In the genomic region with DNA sequence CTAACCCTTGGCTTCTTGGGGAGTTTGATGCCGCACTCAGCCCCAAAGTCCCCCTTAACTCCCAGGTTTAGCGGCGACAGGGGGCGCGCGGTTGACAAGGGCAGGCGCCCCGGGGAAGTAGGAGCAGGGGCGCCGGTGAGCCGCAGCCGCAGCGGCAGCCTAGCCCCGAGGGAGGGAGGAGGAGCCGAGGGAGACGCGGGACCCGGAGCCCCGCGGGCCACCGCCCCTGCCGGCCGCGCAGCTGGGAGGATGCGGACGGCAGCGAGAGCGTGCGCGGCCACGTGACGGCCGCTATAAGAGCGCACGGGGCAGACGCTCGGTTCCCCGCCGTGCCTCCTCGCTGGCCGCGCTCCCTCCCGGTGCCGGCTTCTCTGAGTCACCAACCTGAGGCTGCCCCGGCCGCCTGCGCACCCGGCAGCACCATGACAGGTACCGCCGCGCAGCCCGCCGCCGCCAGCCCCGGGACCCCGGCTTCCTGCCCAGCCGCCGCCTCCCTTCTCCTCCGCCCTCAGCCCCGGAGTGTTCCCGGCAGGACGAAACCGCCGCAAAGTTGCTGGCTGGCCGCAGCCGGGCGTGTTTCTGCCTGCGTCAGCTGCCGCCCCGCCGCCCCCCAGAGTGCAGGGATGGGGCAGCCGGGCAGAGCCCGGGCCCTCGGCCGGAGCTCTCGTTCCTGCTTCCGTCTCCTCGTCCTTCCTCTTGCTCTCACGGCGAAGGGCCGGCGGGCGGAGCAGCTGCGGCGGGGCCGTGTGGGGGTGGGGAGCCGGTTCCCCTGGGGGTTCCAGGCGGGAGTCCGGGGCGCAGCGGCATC, we compare ENCODE assay signal across 8 cellular contexts. TPM values are rescaled to one million over a fixed set of nuclear protein-coding genes. Genes with fewer than 3 reads are reported as not detected.
A peak's percentile ranks its signal among the peaks of the same experiment; 100 is the strongest.
DNase-seq lines count a peak whose midpoint lies in the region; ATAC-seq and TF ChIP-seq lines count a peak whose summit lies in the region.

A gene (plus strand): TSS at position 322 of the 808 bp plus-strand sequence. CDS start 101 bp downstream, at position 423.

- peak within 1 kb of the TSS; percentile 65 for H3K4me3 ChIP-seq in fibroblast of mammary gland (ENCODE audit: control insufficient read depth, low read depth, low read length)

- POLR2A ChIA-PET in naive thymus-derived CD8-positive, alpha-beta T cell (lab: Charles Lee), result interaction anchor here (0.6 to 2.9 kb wide), 9 partner anchors 10 to 287 kb away, joined by 3 to 11 read pairs (median 3); a partner anchor contains a TSS

- no peaks in the 10 kb centered on the region for H3K9me3 Mint-ChIP-seq in naive thymus-derived CD8-positive, alpha-beta T cell

- TF ChIP-seq CTCF in fibroblast of mammary gland (conservative IDR thresholded peaks at IDR 0.05; ENCODE audit: control insufficient read depth, insufficient read depth, low read depth, low read length), result no peak

- H3K36me3 Mint-ChIP-seq in naive thymus-derived CD8-positive, alpha-beta T cell, result peaks cover 0 to 16% (median 7%) of the 10 kb centered on the region in 3 donors

- H3K4me1 Mint-ChIP-seq in naive thymus-derived CD8-positive, alpha-beta T cell, result peaks cover 0 to 32% (median 28%) of the 10 kb centered on the region in 4 donors

- peak; percentile 81 for ATAC-seq in GM21381 (IDR thresholded peaks at IDR 0.05; ENCODE audit: unreplicated experiment)
- ATAC-seq in naive thymus-derived CD8-positive, alpha-beta T cell, result peak; percentile 83 to 87

- peak within 1 kb of the TSS; percentile 73 to 90 (median 84) for H3K4me3 Mint-ChIP-seq in naive thymus-derived CD8-positive, alpha-beta T cell

- no peaks in the 10 kb centered on the region for H3K27me3 Mint-ChIP-seq in naive thymus-derived CD8-positive, alpha-beta T cell

- peak within 1 kb of the TSS; percentile 58 to 89 (median 86) for H3K27ac Mint-ChIP-seq in naive thymus-derived CD8-positive, alpha-beta T cell

- DNase-seq in DMS 273 treated with DMSO at 0.1 percent for 48 hours (lab: John Stamatoyannopoulos, UW) (peak; percentile 47), HUDEP-2 (lab: John Stamatoyannopoulos, UW; ENCODE audit: unreplicated experiment in 76 of 76) (peak in 71 of 76 experiments; percentile 4 to 74 (median 47)), RPMI8226 (peak; percentile 94), fibroblast of mammary gland (ENCODE audit: low read depth) (peak; percentile 76)
- DNase-seq in activated T-helper 1 cell treated with anti-CD3 and anti-CD28 coated beads, Interleukin-2, amount 50 U/mL, for 16 hours (ENCODE audit: low read depth in 1 of 2, low spot score in 1 of 2), result peak; percentile 56 to 71
- DNase-seq in naive thymus-derived CD8-positive, alpha-beta T cell, result peak; percentile 64 to 85 (median 76)
- peak; percentile 78 for DNase-seq in stimulated activated naive CD4-positive, alpha-beta T cell treated with Interleukin-2 at 50 U/mL for 16 hours (lab: John Stamatoyannopoulos, UW)

RNA-seq across cellular contexts. Expression of the gene that starts here (rescaled TPM):
- 10 to 100 TPM; 18.7 to 21.1 TPM for total RNA-seq in naive thymus-derived CD8-positive, alpha-beta T cell
- 10 to 100 TPM; 23.4 to 28.0 (median 25.1) TPM for polyA plus RNA-seq in naive thymus-derived CD8-positive, alpha-beta T cell

Comparison
In these comparisons a context has a peak if more than half of its experiments do, and no peak if none do; other contexts are left out.
1. Peak in every context shown above with its lines: DNase-seq, ATAC-seq and H3K4me3 ChIP-seq.